In the genomic region with DNA sequence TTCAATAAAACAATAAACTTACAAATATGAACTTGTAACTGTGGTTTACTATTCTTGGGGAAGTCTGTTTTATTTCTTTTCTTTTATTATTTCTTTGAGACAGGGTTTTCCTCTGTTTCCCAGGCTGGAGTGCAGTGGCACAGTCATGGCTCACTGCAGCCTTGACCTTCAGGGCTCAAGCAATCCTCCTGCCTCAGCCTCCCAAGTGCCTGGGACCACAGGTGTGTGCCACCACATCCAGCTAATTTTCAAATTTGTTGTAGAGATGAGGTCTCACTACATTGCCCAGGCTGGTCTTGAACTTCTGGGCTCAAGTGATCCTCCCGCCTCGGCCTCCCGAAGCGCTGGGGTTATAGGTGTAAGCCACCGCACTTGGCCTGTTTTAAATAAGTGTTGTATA, we compare ENCODE assay signal across 7 cellular contexts.
DNase-seq lines count a peak whose midpoint lies in the region; ATAC-seq, FAIRE-seq and TF ChIP-seq lines count a peak whose summit lies in the region.
"Not testable (repeated sequence)": the region's sequence is repeated elsewhere in the genome, so short reads cannot be mapped to it uniquely, and the experiment has no call there.

No MANE protein-coding gene starts in this region.

- peaks cover 97% of the 10 kb centered on the region for H3K4me1 ChIP-seq in A549
- H3K4me1 ChIP-seq in PC-3 (ENCODE audit: insufficient read depth, low read length): peaks cover 54% of the 10 kb centered on the region
- H3K4me1 ChIP-seq in astrocyte (ENCODE audit: insufficient read depth, low read length): peaks cover 36% of the 10 kb centered on the region
- peaks cover 44% of the 10 kb centered on the region for H3K4me1 ChIP-seq in foreskin keratinocyte
- peaks cover 30% of the 10 kb centered on the region for H3K4me1 ChIP-seq in smooth muscle cell (ENCODE audit: low read depth)

- H3K9ac ChIP-seq in PC-3 (ENCODE audit: low read length) (peak overlapping the region; percentile 96), astrocyte (ENCODE audit: low read length) (peak overlapping the region; percentile 77), smooth muscle cell (ENCODE audit: low read depth) (peak overlapping the region; percentile 63)

- TF ChIP-seq POLR2A in A549 (IDR thresholded peaks at IDR 0.05; ENCODE audit: low read length): not testable (repeated sequence)

- H4K20me1 ChIP-seq in PC-3 (ENCODE audit: low read length); smooth muscle cell (ENCODE audit: low read depth): not testable (repeated sequence)
- H4K20me1 ChIP-seq in astrocyte (ENCODE audit: insufficient read depth, low read length): peaks cover 84% of the 10 kb centered on the region

- intact Hi-C loops in PC-3 (cut with micrococcal nuclease): not testable (repeated sequence)

- peak overlapping the region; percentile 93 for H3K4me2 ChIP-seq in A549
- H3K4me2 ChIP-seq in PC-3 (ENCODE audit: low read length); astrocyte (ENCODE audit: low read length); smooth muscle cell: not testable (repeated sequence)

- not testable (repeated sequence) for H3K4me3 Mint-ChIP-seq in astrocyte (ENCODE audit: unreplicated experiment)

- H3K27me3 ChIP-seq in PC-3 (ENCODE audit: low read length); astrocyte (ENCODE audit: insufficient read depth, low read length); foreskin keratinocyte; smooth muscle cell (ENCODE audit: low read depth): not testable (repeated sequence)

- BruUV-seq in PC-3 (replicated peaks; lab: Mats Ljungman, UMichigan): not testable (repeated sequence)

- H3K79me2 ChIP-seq in PC-3 (ENCODE audit: low read length) (peaks cover 89% of the 10 kb centered on the region), astrocyte (ENCODE audit: insufficient read depth, low read length) (peaks cover 89% of the 10 kb centered on the region)
- not testable (repeated sequence) for H3K79me2 ChIP-seq in smooth muscle cell (ENCODE audit: low read depth)

- not testable (repeated sequence) for TF ChIP-seq CTCF in A549 (IDR thresholded peaks at IDR 0.05); PC-3 (conservative IDR thresholded peaks at IDR 0.05; ENCODE audit: low read depth, low read length); astrocyte (IDR thresholded peaks at IDR 0.05; ENCODE audit: insufficient read depth, low read depth, low read length); foreskin keratinocyte (conservative IDR thresholded peaks at IDR 0.05); smooth muscle cell (IDR thresholded peaks at IDR 0.05; ENCODE audit: borderline replicate concordance, insufficient read depth, poor library complexity, severe bottlenecking)

- POLR2A ChIA-PET in A549 (lab: Yijun Ruan, JAX): not testable (repeated sequence)
- POLR2A ChIA-PET in PC-3 (lab: Charles Lee; ENCODE audit: unreplicated experiment): interaction anchor here (0.5 kb wide), 1 partner anchor 76 kb away, joined by 5 read pairs; no protein-coding TSS in a partner anchor

- not testable (repeated sequence) for H3K27me3 Mint-ChIP-seq in astrocyte (ENCODE audit: low read depth, unreplicated experiment)

- not testable (repeated sequence) for H3F3A ChIP-seq in PC-3 (ENCODE audit: low read length, unreplicated experiment)
- H3F3A ChIP-seq in smooth muscle cell (ENCODE audit: low read depth): peaks cover 27% of the 10 kb centered on the region

- WGBS in A549 (ENCODE audit: missing lambda C conversion rate): 96% methylated on average over 5 of the region's 5 CpGs
- WGBS in smooth muscle cell (ENCODE audit: low lambda C conversion rate): 97% methylated on average over 5 of the region's 5 CpGs

- DNase-seq in A549 (ENCODE audit: low read depth in 1 of 2, low spot score in 1 of 2); PC-3; astrocyte (ENCODE audit: low read depth); foreskin keratinocyte; smooth muscle cell (lab: John Stamatoyannopoulos, UW; ENCODE audit: unreplicated experiment): not testable (repeated sequence)
- DNase-seq in mesenteric fat pad (ENCODE audit: low spot score): peak; percentile 22

- not testable (repeated sequence) for H3K36me3 Mint-ChIP-seq in astrocyte (ENCODE audit: low read depth, unreplicated experiment)

- not testable (repeated sequence) for ATAC-seq in A549, PC-3, foreskin keratinocyte

- H3K27ac ChIP-seq in A549 (peak overlapping the region; percentile 84 to 88), PC-3 (ENCODE audit: low read length) (peak overlapping the region; percentile 96), astrocyte (ENCODE audit: low read depth, low read length) (peak overlapping the region; percentile 85), cingulate gyrus (ENCODE audit: low read depth, low read length) (peak overlapping the region; percentile 81), foreskin keratinocyte (peak overlapping the region; percentile 98), smooth muscle cell (ENCODE audit: low read depth) (peak overlapping the region; percentile 91)

- H3K9me3 Mint-ChIP-seq in astrocyte (ENCODE audit: unreplicated experiment): not testable (repeated sequence)

- H3K36me3 ChIP-seq in PC-3 (ENCODE audit: low read depth, low read length): peaks cover 10% of the 10 kb centered on the region; the same call in 1 of the 2 replicates
- not testable (repeated sequence) for H3K36me3 ChIP-seq in astrocyte (ENCODE audit: insufficient read depth, low read length); smooth muscle cell (ENCODE audit: low read depth)

- H3K4me3 ChIP-seq in A549; PC-3 (ENCODE audit: low read length); astrocyte (ENCODE audit: insufficient read depth, low read depth, low read length); smooth muscle cell: not testable (repeated sequence)

- not testable (repeated sequence) for FAIRE-seq in A549 (lab: Jason Lieb, UNC); astrocyte (lab: Jason Lieb, UNC)

- CTCF ChIA-PET in A549 (lab: Yijun Ruan, JAX): interaction anchor here (0.5 to 3.6 kb wide), 12 partner anchors 9 to 345 kb away, joined by 3 to 16 read pairs (median 4); no protein-coding TSS in a partner anchor
- CTCF ChIA-PET in PC-3 (lab: Charles Lee): not testable (repeated sequence)

- not testable (repeated sequence) for H3K9me2 ChIP-seq in PC-3 (replicated peaks; ENCODE audit: low read length)

- H2AFZ ChIP-seq in PC-3 (ENCODE audit: low read length); astrocyte (ENCODE audit: low read depth, low read length); smooth muscle cell (ENCODE audit: low read depth): not testable (repeated sequence)

- TF ChIP-seq RAD21 in A549 (conservative IDR thresholded peaks at IDR 0.05 in 1 of 2, IDR thresholded peaks at IDR 0.05 in 1 of 2): not testable (repeated sequence)

- H3K9me3 ChIP-seq in A549; PC-3 (ENCODE audit: low read length); astrocyte (ENCODE audit: insufficient read depth, low read depth, low read length); smooth muscle cell (replicated peaks; ENCODE audit: low read depth): not testable (repeated sequence)

- not testable (repeated sequence) for TF ChIP-seq EP300 in A549 (IDR thresholded peaks at IDR 0.05)

- peaks cover 42% of the 10 kb centered on the region for H3K4me1 Mint-ChIP-seq in astrocyte (ENCODE audit: low read depth, unreplicated experiment)

- H3K27ac Mint-ChIP-seq in astrocyte (ENCODE audit: unreplicated experiment): peak overlapping the region; percentile 93

TF ChIP-seq in A549, 52 proteins besides CTCF, POLR2A, EP300 and RAD21:
- TF ChIP-seq TFCP2L1 (CRISPR knock-in tag; IDR thresholded peaks at IDR 0.05): 0 out of 2 replicates have a peak, but pooled peaks have one; percentile 56
